Comparison of ENCODE assay signal across 16 cellular contexts in genomic region chr20:43492101-43492500, GRCh38. TPM values are rescaled to one million over a fixed set of nuclear protein-coding genes. Genes with fewer than 3 reads are reported as not detected.
DNase-seq lines count a peak whose midpoint lies in the region; ATAC-seq and TF ChIP-seq lines count a peak whose summit lies in the region.
"Had no signal": no experiment of that assay in that cellular context is flagged by ENCODE, and none has a peak within 500 bp of the region (broad histone marks: within the 10 kb centered on the region; RNA-seq: fewer than 3 reads in every experiment).

No MANE protein-coding gene starts in this region.

- WGBS in trophoblast cell (ENCODE audit: extremely low coverage, insufficient coverage, insufficient read length) = no CpG with 5 or more reads among the region's 3 CpGs

- no peaks in the 10 kb centered on the region for H3K36me3 ChIP-seq in trophoblast cell (ENCODE audit: control insufficient read depth in 1 of 2, insufficient read depth in 2 of 2, low read length in 2 of 2)
- H3K36me3 ChIP-seq: gastroesophageal sphincter had no signal

- no peak overlapping the region for H3K23ac ChIP-seq in trophoblast cell (ENCODE audit: low read length)

- H3K4ac ChIP-seq in trophoblast cell (ENCODE audit: low read depth, low read length) = no peak overlapping the region

- H3K27ac Mint-ChIP-seq in activated CD8-positive, alpha-beta T cell treated with anti-CD3 and anti-CD28 coated beads for 36 hours = no peak overlapping the region
- H3K27ac Mint-ChIP-seq in activated CD8-positive, alpha-beta T cell treated with anti-CD3 and anti-CD28 coated beads, Interleukin-2, amount 10 ng/mL, durations not matched to agents 7 days and 5 days = no peak overlapping the region

- no peak overlapping the region for H2AK5ac ChIP-seq in trophoblast cell (ENCODE audit: low read length)

- POLR2A ChIA-PET in activated CD8-positive, alpha-beta T cell treated with anti-CD3 and anti-CD28 coated beads for 36 hours (lab: Charles Lee) = interaction anchor here (0.6 to 1.4 kb wide), 2 partner anchors 12 to 35 kb away, joined by 3 to 4 read pairs; partner anchors contain the start of gene SRSF6
- POLR2A ChIA-PET in activated CD8-positive, alpha-beta T cell treated with anti-CD3 and anti-CD28 coated beads, Interleukin-2, amount 10 ng/mL, durations not matched to agents 7 days and 5 days (lab: Charles Lee) = no interaction called here

- intact Hi-C loops in activated CD8-positive, alpha-beta T cell treated with anti-CD3 and anti-CD28 coated beads for 36 hours (cut with micrococcal nuclease) = no loop called here

- H3K79me1 ChIP-seq in trophoblast cell (ENCODE audit: low read length) = no peaks in the 10 kb centered on the region

- H2BK5ac ChIP-seq in trophoblast cell (ENCODE audit: low read depth, low read length, poor library complexity) = no peak overlapping the region

- H3K18ac ChIP-seq in trophoblast cell (ENCODE audit: low read length) = no peak overlapping the region

- no peak overlapping the region for H3K4me3 ChIP-seq in trophoblast cell (ENCODE audit: low read depth, low read length)
- H3K4me3 ChIP-seq: gastroesophageal sphincter, lung had no signal

- H4K12ac ChIP-seq in trophoblast cell (ENCODE audit: low read depth, low read length) = no peak overlapping the region

- no peak overlapping the region for H4K8ac ChIP-seq in trophoblast cell (ENCODE audit: low read depth, low read length)

- H2AFZ ChIP-seq in trophoblast cell (ENCODE audit: insufficient read depth, low read length, poor library complexity) = no peak overlapping the region

- H2BK12ac ChIP-seq in trophoblast cell (ENCODE audit: low read length) = no peak overlapping the region

- no peak overlapping the region for H3K9ac ChIP-seq in trophoblast cell (ENCODE audit: low read length)

- no peaks in the 10 kb centered on the region for H3K9me3 Mint-ChIP-seq in activated CD8-positive, alpha-beta T cell treated with anti-CD3 and anti-CD28 coated beads for 36 hours
- H3K9me3 Mint-ChIP-seq in activated CD8-positive, alpha-beta T cell treated with anti-CD3 and anti-CD28 coated beads, Interleukin-2, amount 10 ng/mL, durations not matched to agents 7 days and 5 days (ENCODE audit: insufficient read depth) = no peaks in the 10 kb centered on the region

- H3K4me1 ChIP-seq in trophoblast cell (ENCODE audit: control insufficient read depth in 1 of 2, insufficient read depth in 2 of 2, low read length in 2 of 2) = peaks cover 0 to 4% of the 10 kb centered on the region in 2 experiments
- H3K4me1 ChIP-seq: gastroesophageal sphincter had no signal

- no peaks in the 10 kb centered on the region for H3K79me2 ChIP-seq in trophoblast cell (ENCODE audit: control insufficient read depth, insufficient read depth, low read length, poor library complexity)

- H3K36me3 Mint-ChIP-seq in activated CD8-positive, alpha-beta T cell treated with anti-CD3 and anti-CD28 coated beads for 36 hours (ENCODE audit: low read depth) = peaks cover 5% of the 10 kb centered on the region
- no peaks in the 10 kb centered on the region for H3K36me3 Mint-ChIP-seq in activated CD8-positive, alpha-beta T cell treated with anti-CD3 and anti-CD28 coated beads, Interleukin-2, amount 10 ng/mL, durations not matched to agents 7 days and 5 days (ENCODE audit: low read depth)

- ATAC-seq in activated CD8-positive, alpha-beta T cell treated with anti-CD3 and anti-CD28 coated beads for 36 hours = peak; percentile 94
- ATAC-seq in activated CD8-positive, alpha-beta T cell treated with anti-CD3 and anti-CD28 coated beads, Interleukin-2, amount 10 ng/mL, durations not matched to agents 7 days and 5 days = no peak
- ATAC-seq in GM21576 (IDR thresholded peaks at IDR 0.05; ENCODE audit: unreplicated experiment) (peak; percentile 93), HG03469 (IDR thresholded peaks at IDR 0.05; ENCODE audit: unreplicated experiment) (peak; percentile 94)
- ATAC-seq: gastroesophageal sphincter had no signal

- no peak overlapping the region for H3K4me3 Mint-ChIP-seq in activated CD8-positive, alpha-beta T cell treated with anti-CD3 and anti-CD28 coated beads for 36 hours
- H3K4me3 Mint-ChIP-seq in activated CD8-positive, alpha-beta T cell treated with anti-CD3 and anti-CD28 coated beads, Interleukin-2, amount 10 ng/mL, durations not matched to agents 7 days and 5 days = no peak overlapping the region

- peaks cover 1% of the 10 kb centered on the region for H3K27me3 Mint-ChIP-seq in activated CD8-positive, alpha-beta T cell treated with anti-CD3 and anti-CD28 coated beads for 36 hours
- H3K27me3 Mint-ChIP-seq in activated CD8-positive, alpha-beta T cell treated with anti-CD3 and anti-CD28 coated beads, Interleukin-2, amount 10 ng/mL, durations not matched to agents 7 days and 5 days (ENCODE audit: low read depth) = peaks cover 8% of the 10 kb centered on the region

- no peak overlapping the region for H3K14ac ChIP-seq in trophoblast cell (ENCODE audit: low read length)

- no peak overlapping the region for H4K91ac ChIP-seq in trophoblast cell (ENCODE audit: low read depth, low read length)

- CTCF ChIA-PET in activated CD8-positive, alpha-beta T cell treated with anti-CD3 and anti-CD28 coated beads for 36 hours (lab: Charles Lee) = no interaction called here
- CTCF ChIA-PET in activated CD8-positive, alpha-beta T cell treated with anti-CD3 and anti-CD28 coated beads, Interleukin-2, amount 10 ng/mL, durations not matched to agents 7 days and 5 days (lab: Charles Lee) = no interaction called here

- no peak for DNase-seq in activated CD8-positive, alpha-beta T cell treated with anti-CD3 and anti-CD28 coated beads for 36 hours
- no peak for DNase-seq in activated CD8-positive, alpha-beta T cell treated with anti-CD3 and anti-CD28 coated beads, Interleukin-2, amount 10 ng/mL, durations not matched to agents 7 days and 5 days
- peak; percentile 86 to 97 for DNase-seq in trophoblast cell
- DNase-seq in stimulated activated CD4-positive, alpha-beta T cell treated with anti-CD3 and anti-CD28 coated beads, Interleukin-2, amount 100 ng/mL, for 48 hours = no peak
- DNase-seq in stimulated activated CD4-positive, alpha-beta T cell treated with anti-CD3 and anti-CD28 coated beads, Interleukin-4, amount 100 ng/mL, for 1 hour = no peak
- no peak for DNase-seq in NCI-H2107 treated with DMSO at 0.1 percent for 48 hours (lab: John Stamatoyannopoulos, UW; ENCODE audit: unreplicated experiment)
- DNase-seq: ACHN; activated naive CD4-positive, alpha-beta T cell treated with Interleukin-2 at 50 U/mL for 16 hours; cortex of kidney; DND-41; NCI-H146; stimulated activated CD4-positive, alpha-beta T cell treated with anti-CD3 and anti-CD28 coated beads, Interleukin-4, amount 100 ng/mL, for 4 hours had no signal

- H3K4me1 Mint-ChIP-seq in activated CD8-positive, alpha-beta T cell treated with anti-CD3 and anti-CD28 coated beads for 36 hours (ENCODE audit: low read depth) = peaks cover 9% of the 10 kb centered on the region
- H3K4me1 Mint-ChIP-seq in activated CD8-positive, alpha-beta T cell treated with anti-CD3 and anti-CD28 coated beads, Interleukin-2, amount 10 ng/mL, durations not matched to agents 7 days and 5 days (ENCODE audit: low read depth) = peaks cover 3% of the 10 kb centered on the region

- H3K27ac ChIP-seq in trophoblast cell (ENCODE audit: low read depth, low read length) = no peak overlapping the region
- H3K27ac ChIP-seq: gastroesophageal sphincter had no signal

- no peaks in the 10 kb centered on the region for H3K27me3 ChIP-seq in trophoblast cell (ENCODE audit: insufficient read depth, low read length)
- H3K27me3 ChIP-seq: gastroesophageal sphincter had no signal

- H3K4me2 ChIP-seq in trophoblast cell (ENCODE audit: low read length) = no peak overlapping the region

- no peak for TF ChIP-seq CTCF in activated CD8-positive, alpha-beta T cell treated with anti-CD3 and anti-CD28 coated beads for 36 hours (IDR thresholded peaks at IDR 0.05)

- H2BK120ac ChIP-seq in trophoblast cell (ENCODE audit: insufficient read depth, low read length, poor library complexity) = peak overlapping the region; percentile 20

- H3K9me3 ChIP-seq in trophoblast cell (ENCODE audit: insufficient read depth, low read depth, low read length) = peaks cover 2% of the 10 kb centered on the region
- H3K9me3 ChIP-seq: gastroesophageal sphincter had no signal

RNA-seq across cellular contexts. Expression of gene L3MBTL1, which starts 15.4 kb away (rescaled TPM):
- total RNA-seq in activated CD8-positive, alpha-beta T cell treated with anti-CD3 and anti-CD28 coated beads for 36 hours = 1 to 10 TPM; 7.0 to 7.3 TPM
- 1 to 10 TPM; 5.6 to 6.7 TPM for total RNA-seq in activated CD8-positive, alpha-beta T cell treated with anti-CD3 and anti-CD28 coated beads, Interleukin-2, amount 10 ng/mL, durations not matched to agents 7 days and 5 days
- polyA plus RNA-seq in trophoblast cell (2013) = 3.3 and 3.7 TPM in 2 replicates

RNA-seq across cellular contexts. Expression of gene SRSF6, which starts 34.4 kb away (rescaled TPM):
- total RNA-seq in activated CD8-positive, alpha-beta T cell treated with anti-CD3 and anti-CD28 coated beads for 36 hours = 100 to 1,000 TPM; 112 to 114 TPM
- total RNA-seq in activated CD8-positive, alpha-beta T cell treated with anti-CD3 and anti-CD28 coated beads, Interleukin-2, amount 10 ng/mL, durations not matched to agents 7 days and 5 days = 100 to 1,000 TPM; 141 to 142 TPM
- polyA plus RNA-seq in trophoblast cell (2013) = 90.2 and 91.2 TPM in 2 replicates

Comparison
In these comparisons a context has a peak if more than half of its experiments do, and no peak if none do; other contexts are left out.
1. DNase-seq: peak in trophoblast cell (2 of 2); none in activated CD8-positive, alpha-beta T cell treated with anti-CD3 and anti-CD28 coated beads for 36 hours (single experiment), activated CD8-positive, alpha-beta T cell treated with anti-CD3 and anti-CD28 coated beads, Interleukin-2, amount 10 ng/mL, durations not matched to agents 7 days and 5 days (single experiment), stimulated activated CD4-positive, alpha-beta T cell treated with anti-CD3 and anti-CD28 coated beads, Interleukin-2, amount 100 ng/mL, for 48 hours (0 of 2), stimulated activated CD4-positive, alpha-beta T cell treated with anti-CD3 and anti-CD28 coated beads, Interleukin-4, amount 100 ng/mL, for 1 hour (single experiment) and NCI-H2107 treated with DMSO at 0.1 percent for 48 hours (single experiment).